ENCODE assay signal across 8 cellular contexts in the genomic region with DNA sequence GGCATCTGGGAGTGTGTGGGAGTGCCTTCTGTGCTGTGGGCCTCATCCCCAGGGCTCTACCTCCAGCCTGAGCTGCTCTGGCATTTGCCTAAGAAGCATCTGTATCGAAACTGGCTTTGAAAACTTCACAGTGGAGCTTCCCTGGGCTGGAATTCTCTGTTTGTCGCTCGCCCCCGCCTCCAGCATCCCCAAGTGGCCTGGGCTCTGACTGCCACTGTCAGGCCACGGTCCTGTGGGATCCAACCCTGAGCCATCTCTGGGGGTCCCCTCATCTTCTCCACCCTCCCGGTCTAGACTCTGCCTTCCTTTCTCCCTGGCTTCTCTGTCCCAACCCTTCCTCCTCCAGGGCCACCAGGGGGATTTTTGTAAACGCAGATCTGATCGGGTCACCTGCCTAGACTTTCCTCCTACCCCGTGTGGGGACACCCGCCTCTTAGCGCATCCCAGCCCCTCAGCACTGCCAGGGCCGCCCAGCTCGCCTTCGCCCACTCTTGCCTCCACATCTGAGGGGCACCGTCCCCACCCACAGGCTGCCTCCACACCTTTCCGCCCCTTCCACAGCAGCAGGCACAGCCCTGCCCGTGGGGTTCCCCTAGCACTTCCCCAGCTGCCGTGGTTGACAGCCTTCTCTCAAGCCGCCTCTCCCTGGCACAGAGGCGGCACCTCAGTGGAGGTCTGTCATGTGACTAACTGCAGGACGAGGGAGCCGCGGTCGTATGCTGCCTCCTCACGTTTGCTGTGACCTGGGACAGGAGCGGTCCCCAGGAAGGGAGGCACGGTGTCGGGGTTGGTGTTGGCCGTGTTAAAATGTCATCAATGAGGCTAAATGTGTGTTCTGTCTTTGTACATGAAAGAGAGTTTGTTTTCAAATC.
DNase-seq lines count a peak whose midpoint lies in the region.

No MANE protein-coding gene starts in this region.

- DNase-seq in NCI-H345 (lab: John Stamatoyannopoulos, UW) (peak; percentile 14), NCI-H345 treated with DMSO at 0.1 percent for 48 hours (lab: John Stamatoyannopoulos, UW; ENCODE audit: unreplicated experiment) (no peak), NCI-H1694 treated with DMSO at 0.1 percent for 48 hours (lab: John Stamatoyannopoulos, UW) (peak; percentile 17), hippocampal formation (lab: John Stamatoyannopoulos, UW) (peak; percentile 33 to 35), NCI-H2081 treated with DMSO at 0.1 percent for 48 hours (lab: John Stamatoyannopoulos, UW) (no peak), NCI-H446 (lab: John Stamatoyannopoulos, UW) (no peak)
- peak; percentile 68 for DNase-seq in activated effector memory CD4-positive, alpha-beta T cell treated with Interleukin-2 at 50 U/mL for 16 hours
- peak; percentile 83 for DNase-seq in stimulated activated CD4-positive, alpha-beta T cell treated with anti-CD3 and anti-CD28 coated beads, Interleukin-2, amount 100 ng/mL, for 4 hours (ENCODE audit: low read depth)

Comparison
In these comparisons a context has a peak if more than half of its experiments do, and no peak if none do; other contexts are left out.
1. DNase-seq: peak in NCI-H345 (single experiment), NCI-H1694 treated with DMSO at 0.1 percent for 48 hours (single experiment), activated effector memory CD4-positive, alpha-beta T cell treated with Interleukin-2 at 50 U/mL for 16 hours (single experiment), hippocampal formation (2 of 2) and stimulated activated CD4-positive, alpha-beta T cell treated with anti-CD3 and anti-CD28 coated beads, Interleukin-2, amount 100 ng/mL, for 4 hours (single experiment); none in NCI-H345 treated with DMSO at 0.1 percent for 48 hours (single experiment), NCI-H2081 treated with DMSO at 0.1 percent for 48 hours (single experiment) and NCI-H446 (0 of 2).